Comparison of ENCODE assay signal across 12 cellular contexts in genomic region chrX:105209406-105209805, GRCh38. TPM values are rescaled to one million over a fixed set of nuclear protein-coding genes. Genes with fewer than 3 reads are reported as not detected.
"Had no signal": no experiment of that assay in that cellular context is flagged by ENCODE, and none has a peak within 500 bp of the region (broad histone marks: within the 10 kb centered on the region; RNA-seq: fewer than 3 reads in every experiment).

No MANE protein-coding gene starts in this region.

- H3K4me1 Mint-ChIP-seq: GM23338, H9 had no signal

- H3K9me3 ChIP-seq: HAP-1 had no signal

- H3K4me1 ChIP-seq: HAP-1 had no signal

- H3K9me3 Mint-ChIP-seq: GM23338 had no signal

- H3K27ac Mint-ChIP-seq: GM23338, H9, HFFc6 had no signal

- H2AFZ ChIP-seq: GM23248, GM23338 had no signal

- FAIRE-seq: H1, H54 had no signal

- DNase-seq: GM23248, GOT3, H7, H9, HCEC 1CT, HFFc6 had no signal

- ATAC-seq: GM23338, HCT116 had no signal

- H3K27ac ChIP-seq: GM23248 had no signal

- H3K4me3 Mint-ChIP-seq: GM23338, H9, HFFc6 had no signal

- H3K4me2 ChIP-seq: GM23338 had no signal

- H3K36me3 ChIP-seq: HAP-1 had no signal

- H3K4me3 ChIP-seq: GM23248, GM23338, HAP-1 had no signal

- H3K9ac ChIP-seq: GM23248 had no signal

RNA-seq across cellular contexts. Expression of gene TEX13A, which starts 11.1 kb away (rescaled TPM):
- total RNA-seq: GM23248, H1, H4, H7, H9, HFFc6 had no signal
- polyA plus RNA-seq: GM23248, GM23338, H1 had no signal
